In the genomic region with DNA sequence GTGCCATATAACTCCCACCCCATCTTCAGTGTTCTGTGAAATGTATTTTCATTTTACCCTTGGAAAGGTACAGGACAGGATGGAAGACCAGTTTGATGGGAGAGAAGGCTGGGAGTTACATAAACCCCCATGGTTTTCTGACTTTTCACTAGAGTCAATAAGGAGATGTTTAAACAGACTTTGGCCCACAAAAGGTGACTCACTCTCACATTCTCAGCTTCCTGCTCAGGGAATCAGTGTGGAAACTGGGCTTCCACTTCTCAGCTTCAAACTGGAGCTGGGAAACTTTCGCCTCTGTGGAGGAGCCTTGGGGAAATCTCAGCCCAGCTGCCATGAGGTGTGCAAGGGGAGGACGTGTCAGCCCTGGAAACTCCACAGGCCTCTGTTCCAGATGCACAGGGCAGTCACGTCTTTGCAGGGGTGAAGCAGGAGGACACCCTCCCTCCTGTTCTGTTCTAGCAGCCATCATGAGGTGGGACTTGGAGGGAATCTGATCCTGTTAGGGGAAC, we compare ENCODE assay signal across 15 cellular contexts.
DNase-seq lines count a peak whose midpoint lies in the region; ATAC-seq, FAIRE-seq and TF ChIP-seq lines count a peak whose summit lies in the region.
"Had no signal": no experiment of that assay in that cellular context is flagged by ENCODE, and none has a peak within 500 bp of the region (broad histone marks: within the 10 kb centered on the region; RNA-seq: fewer than 3 reads in every experiment).

No MANE protein-coding gene starts in this region.

- H3K27ac Mint-ChIP-seq in T-helper 2 cell treated with Interferon-gamma antibody and Interleukin-4, amounts not matched to agents 5 μg/mL and 100 μg/mL, for 36 hours, result no peak overlapping the region

- H3K4me1 ChIP-seq in SK-N-SH (ENCODE audit: control insufficient read depth in 1 of 2, insufficient read depth in 2 of 2, low read depth in 1 of 2, low read length in 1 of 2) (peaks cover 19 to 70% of the 10 kb centered on the region in 2 experiments), hepatocyte (ENCODE audit: insufficient read depth) (peaks cover 54% of the 10 kb centered on the region), small intestine (ENCODE audit: control insufficient read depth in 2 of 2, insufficient read depth in 1 of 2, low read depth in 1 of 2, low read length in 1 of 2) (peaks cover 2 to 5% of the 10 kb centered on the region in 2 donors)

- H3K9me3 ChIP-seq in SK-N-SH, result no peaks in the 10 kb centered on the region
- no peaks in the 10 kb centered on the region for H3K9me3 ChIP-seq in hepatocyte (ENCODE audit: low read depth)
- no peaks in the 10 kb centered on the region for H3K9me3 ChIP-seq in small intestine (ENCODE audit: control insufficient read depth, low read depth)
- H3K9me3 ChIP-seq: esophagus squamous epithelium had no signal

- POLR2A ChIA-PET in SK-N-SH (lab: Yijun Ruan, JAX), result no interaction called here

- peaks cover 15% of the 10 kb centered on the region for H3F3A ChIP-seq in SK-N-SH (replicated peaks; ENCODE audit: insufficient read depth)

- H3K27me3 ChIP-seq in SK-N-SH (ENCODE audit: insufficient read depth), result no peaks in the 10 kb centered on the region
- no peaks in the 10 kb centered on the region for H3K27me3 ChIP-seq in hepatocyte
- no peaks in the 10 kb centered on the region for H3K27me3 ChIP-seq in small intestine (ENCODE audit: control insufficient read depth in 2 of 2, insufficient read depth in 2 of 2, low read length in 2 of 2)
- no peaks in the 10 kb centered on the region; the same call in 1 of the 2 replicates for H3K27me3 ChIP-seq in H7 (ENCODE audit: control insufficient read depth, insufficient read depth, low read length)

- H3K4me2 ChIP-seq in SK-N-SH (peak overlapping the region; percentile 10; the same call in 1 of the 2 replicates), hepatocyte (peak overlapping the region; percentile 42)

- H3K79me2 ChIP-seq in SK-N-SH (ENCODE audit: insufficient read depth), result no peaks in the 10 kb centered on the region
- H3K79me2 ChIP-seq in hepatocyte, result no peaks in the 10 kb centered on the region

- no peaks in the 10 kb centered on the region for H3K36me3 ChIP-seq in SK-N-SH (replicated peaks in 1 of 2; ENCODE audit: control insufficient read depth in 1 of 2, insufficient read depth in 2 of 2, low read length in 1 of 2)
- H3K36me3 ChIP-seq in hepatocyte (replicated peaks; ENCODE audit: insufficient read depth, low read depth), result no peaks in the 10 kb centered on the region
- H3K36me3 ChIP-seq in small intestine (ENCODE audit: control insufficient read depth in 2 of 2, insufficient read depth in 2 of 2, low read length in 2 of 2), result no peaks in the 10 kb centered on the region
- no peaks in the 10 kb centered on the region for H3K36me3 ChIP-seq in H7 (replicated peaks; ENCODE audit: control insufficient read depth, insufficient read depth, low read length)
- H3K36me3 ChIP-seq: esophagus squamous epithelium had no signal

- 54% methylated on average over 3 of the region's 3 CpGs for WGBS in SK-N-SH (ENCODE audit: low lambda C conversion rate)
- WGBS in hepatocyte (ENCODE audit: low lambda C conversion rate, missing lambda C conversion rate), result 31% methylated on average over 3 of the region's 3 CpGs
- WGBS in small intestine, 3 donors, result 17 to 58% (median 42%) methylated on average over 3 of the region's 3 CpGs

- H3K9ac ChIP-seq in SK-N-SH, result no peak overlapping the region

- no peaks in the 10 kb centered on the region for H3K9me2 ChIP-seq in SK-N-SH
- H3K9me2 ChIP-seq in hepatocyte (replicated peaks; ENCODE audit: insufficient read depth), result no peaks in the 10 kb centered on the region

- CTCF ChIA-PET in SK-N-SH (lab: Yijun Ruan, JAX), result interaction anchor here (1.0 to 1.9 kb wide), 6 partner anchors 9 to 127 kb away, joined by 3 to 6 read pairs (median 4); no protein-coding TSS in a partner anchor

- no peaks in the 10 kb centered on the region for H3K27me3 Mint-ChIP-seq in T-helper 2 cell treated with Interferon-gamma antibody and Interleukin-4, amounts not matched to agents 5 μg/mL and 100 μg/mL, for 36 hours (ENCODE audit: low read depth)

- H3K4me1 Mint-ChIP-seq in T-helper 2 cell treated with Interferon-gamma antibody and Interleukin-4, amounts not matched to agents 5 μg/mL and 100 μg/mL, for 36 hours (ENCODE audit: low read depth), result no peaks in the 10 kb centered on the region

- no peak overlapping the region for H3K4me3 Mint-ChIP-seq in T-helper 2 cell treated with Interferon-gamma antibody and Interleukin-4, amounts not matched to agents 5 μg/mL and 100 μg/mL, for 36 hours

- TF ChIP-seq CTCF in SK-N-SH (IDR thresholded peaks at IDR 0.05) (no peak), hepatocyte (IDR thresholded peaks at IDR 0.05; ENCODE audit: poor library complexity) (no peak)

- H3K36me3 Mint-ChIP-seq in T-helper 2 cell treated with Interferon-gamma antibody and Interleukin-4, amounts not matched to agents 5 μg/mL and 100 μg/mL, for 36 hours (ENCODE audit: low read depth), result no peaks in the 10 kb centered on the region

- no peaks in the 10 kb centered on the region for H3K9me3 Mint-ChIP-seq in T-helper 2 cell treated with Interferon-gamma antibody and Interleukin-4, amounts not matched to agents 5 μg/mL and 100 μg/mL, for 36 hours

- no peak for TF ChIP-seq RAD21 in SK-N-SH (IDR thresholded peaks at IDR 0.05; ENCODE audit: low read length)

- H4K20me1 ChIP-seq in SK-N-SH (ENCODE audit: insufficient read depth) (no peaks in the 10 kb centered on the region), hepatocyte (ENCODE audit: insufficient read depth, poor library complexity, severe bottlenecking) (no peaks in the 10 kb centered on the region)

- H3K4me3 ChIP-seq in SK-N-SH (ENCODE audit: low read depth in 2 of 2, low read length in 1 of 2) (no peak overlapping the region), hepatocyte (no peak overlapping the region), small intestine (ENCODE audit: low read depth in 1 of 2, low read length in 2 of 2) (no peak overlapping the region), H7 (ENCODE audit: insufficient read depth, low read depth, low read length) (no peak overlapping the region)
- H3K4me3 ChIP-seq: esophagus squamous epithelium had no signal

- no peak overlapping the region for H2AFZ ChIP-seq in SK-N-SH (ENCODE audit: low read depth)
- no peak overlapping the region for H2AFZ ChIP-seq in hepatocyte

- DNase-seq in GM03348 (ENCODE audit: low spot score) (peak; percentile 40), SK-N-SH (no peak), hepatocyte (ENCODE audit: low spot score) (peak; percentile 82), small intestine (peak; percentile 91), H7 (no peak)
- DNase-seq in T-helper 2 cell treated with Interferon-gamma antibody and Interleukin-4, amounts not matched to agents 5 μg/mL and 100 μg/mL, for 36 hours (ENCODE audit: low spot score), result no peak
- no peak for DNase-seq in activated CD4-positive, CD25-positive, alpha-beta regulatory T cell treated with anti-CD3 and anti-CD28 coated beads, Interleukin-2, amount 50 U/mL, for 72 hours
- DNase-seq: activated CD4-positive, CD25-positive, alpha-beta regulatory T cell; DMS79 treated with DMSO at 0.1 percent for 48 hours; esophagus squamous epithelium; kidney; stimulated activated CD4-positive, alpha-beta T cell treated with anti-CD3 and anti-CD28 coated beads, Interleukin-2, amount 100 ng/mL, for 48 hours; stimulated activated naive CD8-positive, alpha-beta T cell treated with anti-CD3 and anti-CD28 coated beads, Interleukin-15, Interleukin-2, amounts not matched to agents 100 U/mL and 50 U/mL, for 24 hours had no signal

- H3K27ac ChIP-seq in SK-N-SH (ENCODE audit: low read depth in 2 of 2, low read length in 1 of 2) (peak overlapping the region in 1 of 2 experiments; percentile 33; a peak in 1 of 4 replicates), hepatocyte (peak overlapping the region; percentile 68), small intestine (ENCODE audit: low read depth in 1 of 2, low read length in 1 of 2) (peak overlapping the region; percentile 30 to 56)
- H3K27ac ChIP-seq: esophagus squamous epithelium had no signal

- TF ChIP-seq EP300 in SK-N-SH (IDR thresholded peaks at IDR 0.05; ENCODE audit: borderline replicate concordance in 1 of 2, low read depth in 1 of 2, low read length in 1 of 2), result no peak

- FAIRE-seq in small intestine (lab: Jason Lieb, UNC), result no peak
- FAIRE-seq: GM18507, kidney had no signal

- ATAC-seq in HG03457 (IDR thresholded peaks at IDR 0.05; ENCODE audit: unreplicated experiment), result no peak
- ATAC-seq: stimulated activated naive CD8-positive, alpha-beta T cell treated with anti-CD3 and anti-CD28 coated beads, Interleukin-15, Interleukin-2, amounts not matched to agents 100 U/mL and 50 U/mL, for 24 hours had no signal

TF ChIP-seq in SK-N-SH, 30 proteins besides CTCF, POLR2A, EP300 and RAD21:
- TF ChIP-seq, protein P1, sequence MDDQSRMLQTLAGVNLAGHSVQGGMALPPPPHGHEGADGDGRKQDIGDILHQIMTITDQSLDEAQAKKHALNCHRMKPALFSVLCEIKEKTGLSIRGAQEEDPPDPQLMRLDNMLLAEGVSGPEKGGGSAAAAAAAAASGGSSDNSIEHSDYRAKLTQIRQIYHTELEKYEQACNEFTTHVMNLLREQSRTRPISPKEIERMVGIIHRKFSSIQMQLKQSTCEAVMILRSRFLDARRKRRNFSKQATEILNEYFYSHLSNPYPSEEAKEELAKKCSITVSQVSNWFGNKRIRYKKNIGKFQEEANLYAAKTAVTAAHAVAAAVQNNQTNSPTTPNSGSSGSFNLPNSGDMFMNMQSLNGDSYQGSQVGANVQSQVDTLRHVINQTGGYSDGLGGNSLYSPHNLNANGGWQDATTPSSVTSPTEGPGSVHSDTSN (IDR thresholded peaks at IDR 0.05), result no peak
- TF ChIP-seq JUND (IDR thresholded peaks at IDR 0.05) (peak; percentile 55), TCF12 (IDR thresholded peaks at IDR 0.05) (no peak), RXRA (IDR thresholded peaks at IDR 0.05; ENCODE audit: borderline replicate concordance, low read depth) (no peak), FOSL2 (IDR thresholded peaks at IDR 0.05; ENCODE audit: borderline replicate concordance, low read depth) (peak; percentile 68; the same call in 1 of the 2 replicates), FOXJ3 (CRISPR knock-in tag; IDR thresholded peaks at IDR 0.05) (no peak)
- TF ChIP-seq, protein P2, sequence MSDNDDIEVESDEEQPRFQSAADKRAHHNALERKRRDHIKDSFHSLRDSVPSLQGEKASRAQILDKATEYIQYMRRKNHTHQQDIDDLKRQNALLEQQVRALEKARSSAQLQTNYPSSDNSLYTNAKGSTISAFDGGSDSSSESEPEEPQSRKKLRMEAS (IDR thresholded peaks at IDR 0.05; ENCODE audit: low read depth), result no peak

Comparison
In these comparisons a context has a peak if more than half of its experiments do, and no peak if none do; other contexts are left out.
1. DNase-seq: peak in GM03348 (single experiment), hepatocyte (single experiment) and small intestine (single experiment); none in SK-N-SH (single experiment), H7 (single experiment), T-helper 2 cell treated with Interferon-gamma antibody and Interleukin-4, amounts not matched to agents 5 μg/mL and 100 μg/mL, for 36 hours (single experiment) and activated CD4-positive, CD25-positive, alpha-beta regulatory T cell treated with anti-CD3 and anti-CD28 coated beads, Interleukin-2, amount 50 U/mL, for 72 hours (single experiment).